In the genomic region with DNA sequence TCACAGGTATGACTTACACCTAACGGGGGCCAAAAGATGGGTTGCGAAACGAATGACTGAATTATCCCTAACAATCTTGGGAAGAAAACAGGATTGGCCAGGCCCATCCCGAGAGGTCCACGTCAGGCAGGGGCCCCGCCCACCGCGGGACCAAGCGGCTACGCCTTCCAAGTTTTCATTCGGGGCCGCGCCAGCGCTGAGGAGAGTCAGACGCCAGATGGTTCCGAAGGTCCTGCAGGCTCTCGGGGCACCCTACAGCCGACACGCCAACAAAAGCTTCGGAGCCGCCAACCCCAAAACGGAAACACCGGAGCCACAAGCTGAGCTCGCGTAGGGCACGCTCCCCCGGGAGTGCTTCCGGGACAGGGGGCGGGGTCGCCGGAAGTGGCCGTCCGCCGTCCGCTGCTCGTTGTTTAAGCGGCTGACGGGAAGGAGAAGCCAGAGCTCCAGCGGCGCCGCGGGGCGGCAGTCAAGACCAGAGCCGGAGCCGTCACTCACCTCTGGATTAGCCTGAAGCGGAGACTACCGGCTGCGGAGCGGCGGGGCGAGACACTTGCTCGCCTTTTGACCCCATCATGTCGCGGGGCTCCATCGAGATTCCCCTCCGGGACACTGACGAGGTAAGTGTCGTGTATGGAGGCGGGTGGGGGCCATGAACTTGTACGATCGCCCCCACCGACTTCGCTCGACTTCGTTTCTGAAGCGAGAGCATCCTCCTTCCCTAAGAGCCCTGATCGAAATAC, we compare ENCODE assay signal across 8 cellular contexts. TPM values are rescaled to one million over a fixed set of nuclear protein-coding genes. Genes with fewer than 3 reads are reported as not detected.
A peak's percentile ranks its signal among the peaks of the same experiment; 100 is the strongest.
DNase-seq lines count a peak whose midpoint lies in the region; ATAC-seq, FAIRE-seq and TF ChIP-seq lines count a peak whose summit lies in the region.

Gene CTR9, plus strand, starts transcription at position 409 of the 743 bp plus-strand sequence. Its CDS starts 167 bp downstream, at position 576.

- no peaks in the 10 kb centered on the region for H3K9me2 ChIP-seq in OCI-LY1 (ENCODE audit: low read depth, low read length)

- H3K9me3 ChIP-seq in OCI-LY1 (ENCODE audit: low read length) = no peaks in the 10 kb centered on the region

- FAIRE-seq in endometrium (lab: Jason Lieb, UNC) = peak; percentile 78

- H2AFZ ChIP-seq in OCI-LY1 (ENCODE audit: low read length) = peak within 1 kb of the TSS; percentile 17

- peaks cover 16% of the 10 kb centered on the region for H3K4me1 ChIP-seq in OCI-LY1 (ENCODE audit: insufficient read depth, low read length, severe bottlenecking)

- H3K36me3 ChIP-seq in OCI-LY1 (ENCODE audit: insufficient read depth, low read length) = peaks cover 28% of the 10 kb centered on the region

- no peaks in the 10 kb centered on the region for H3K9me3 Mint-ChIP-seq in mesothelial cell of epicardium

- H3K4me1 Mint-ChIP-seq in mesothelial cell of epicardium = peaks cover 12% of the 10 kb centered on the region

- H3K9ac ChIP-seq in OCI-LY1 (ENCODE audit: low read length) = peak within 1 kb of the TSS; percentile 76

- H3K4me3 Mint-ChIP-seq in mesothelial cell of epicardium = peak within 1 kb of the TSS; percentile 94

- H3K4me3 ChIP-seq in OCI-LY1 (ENCODE audit: low read depth, low read length, poor library complexity, severe bottlenecking) = peak within 1 kb of the TSS; percentile 89

- ATAC-seq in GM21447 (IDR thresholded peaks at IDR 0.05; ENCODE audit: unreplicated experiment) = peak; percentile 86

- DNase-seq in DMS 273 (lab: John Stamatoyannopoulos, UW; ENCODE audit: unreplicated experiment) = peak; percentile 96
- DNase-seq in HuH-7 (ENCODE audit: low spot score) = peak; percentile 78
- peak; percentile 89 for DNase-seq in activated CD8-positive, alpha-beta memory T cell treated with anti-CD3 and anti-CD28 coated beads, Interleukin-2, amount 50 U/mL, for 4 hours
- peak; percentile 85 to 93 for DNase-seq in mesothelial cell of epicardium (ENCODE audit: low spot score in 2 of 2, unreplicated experiment in 2 of 2)
- peak; percentile 81 to 82 for DNase-seq in stimulated activated CD8-positive, alpha-beta memory T cell treated with anti-CD3 and anti-CD28 coated beads, Interleukin-2, amount 100 ng/mL, for 1 hour (ENCODE audit: low read depth in 2 of 2)

- peaks cover 14% of the 10 kb centered on the region; the same call in 1 of the 2 replicates for H3K79me2 ChIP-seq in OCI-LY1 (ENCODE audit: insufficient read depth, low read length)

- H3K4me2 ChIP-seq in OCI-LY1 (ENCODE audit: low read length) = peak within 1 kb of the TSS; percentile 81

- no peaks in the 10 kb centered on the region for H3K27me3 ChIP-seq in OCI-LY1 (ENCODE audit: insufficient read depth, low read length)

- peaks cover 11% of the 10 kb centered on the region for H3K36me3 Mint-ChIP-seq in mesothelial cell of epicardium

- peak within 1 kb of the TSS; percentile 62 for H3K27ac ChIP-seq in OCI-LY1 (ENCODE audit: low read depth, low read length, poor library complexity, severe bottlenecking)

- H4K20me1 ChIP-seq in OCI-LY1 (ENCODE audit: insufficient read depth, low read length) = no peaks in the 10 kb centered on the region

- H3K27me3 Mint-ChIP-seq in mesothelial cell of epicardium (ENCODE audit: low read depth) = no peaks in the 10 kb centered on the region

- H3F3A ChIP-seq in OCI-LY1 (ENCODE audit: insufficient read depth, low read length) = no peaks in the 10 kb centered on the region

- peak; percentile 15; the same call in 1 of the 2 replicates for TF ChIP-seq CTCF in OCI-LY1 (IDR thresholded peaks at IDR 0.05; ENCODE audit: low read length)
- TF ChIP-seq CTCF in mesothelial cell of epicardium (IDR thresholded peaks at IDR 0.05; ENCODE audit: unreplicated experiment) = no peak

- H3K27ac Mint-ChIP-seq in mesothelial cell of epicardium = peak within 1 kb of the TSS; percentile 97

RNA-seq across cellular contexts. Expression of gene CTR9, which starts in this region (rescaled TPM):
- total RNA-seq in mesothelial cell of epicardium = 33.2 to 38.3 TPM (median 34.5 TPM) in 3 replicates

Comparison
In these comparisons a context has a peak if more than half of its experiments do, and no peak if none do; other contexts are left out.
1. Peak in every context shown above with its lines: DNase-seq, ATAC-seq, H3K4me3 ChIP-seq and H3K27ac ChIP-seq.